In the genomic region with DNA sequence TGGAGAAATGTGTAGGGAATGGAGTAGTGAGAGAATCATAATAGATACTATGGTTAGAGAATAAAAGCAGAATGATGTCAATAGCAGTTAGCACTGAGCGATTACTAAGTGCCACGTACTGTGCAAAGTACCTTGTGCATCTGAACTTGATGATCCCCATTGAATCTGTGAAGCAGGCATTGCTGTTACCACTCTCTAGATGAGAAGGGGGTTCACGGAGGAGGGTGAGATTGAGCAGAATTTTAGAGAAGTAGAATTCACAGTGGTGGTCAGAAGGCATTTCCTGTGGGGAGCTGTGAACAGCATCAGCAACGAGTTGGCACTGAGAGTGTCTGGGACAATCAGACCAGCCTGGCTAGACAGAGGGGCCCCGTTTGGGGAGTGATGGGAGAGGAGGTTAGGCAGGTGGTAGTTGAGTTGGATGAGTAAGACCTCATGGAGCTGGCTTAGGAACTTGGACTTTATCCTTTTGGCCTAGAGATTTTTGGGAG, we compare ENCODE assay signal across 11 cellular contexts.
A peak's percentile ranks its signal among the peaks of the same experiment; 100 is the strongest.
DNase-seq lines count a peak whose midpoint lies in the region; ATAC-seq and TF ChIP-seq lines count a peak whose summit lies in the region.
"Had no signal": no experiment of that assay in that cellular context is flagged by ENCODE, and none has a peak within 500 bp of the region (broad histone marks: within the 10 kb centered on the region; RNA-seq: fewer than 3 reads in every experiment).

No MANE protein-coding gene starts in this region.

- peak; percentile 74 for ATAC-seq in GM18867 (IDR thresholded peaks at IDR 0.05; ENCODE audit: unreplicated experiment)
- ATAC-seq in HG03097 (IDR thresholded peaks at IDR 0.05; ENCODE audit: low FRiP score, unreplicated experiment), result peak; percentile 62
- ATAC-seq: WTC11 had no signal

- H3K27ac Mint-ChIP-seq in neural crest cell (ENCODE audit: unreplicated experiment), result peak overlapping the region; percentile 17
- H3K27ac Mint-ChIP-seq: WTC11 had no signal

- DNase-seq in RPMI7951 (ENCODE audit: low read depth) (peak; percentile 68), neural crest cell (ENCODE audit: low read depth, low spot score) (no peak), activated gamma-delta T cell (lab: John Stamatoyannopoulos, UW) (no peak), HCEC 1CT (no peak), NCI-H2107 treated with DMSO at 0.1 percent for 48 hours (lab: John Stamatoyannopoulos, UW; ENCODE audit: unreplicated experiment) (no peak)
- DNase-seq in activated CD4-positive, alpha-beta T cell treated with anti-CD3 and anti-CD28 coated beads for 4 hours, result no peak
- DNase-seq: mesendoderm, NCI-H2081 treated with DMSO at 0.1 percent for 48 hours had no signal

- peaks cover 35% of the 10 kb centered on the region for H3K4me1 Mint-ChIP-seq in neural crest cell
- H3K4me1 Mint-ChIP-seq: WTC11 had no signal

- no peaks in the 10 kb centered on the region for H3K36me3 Mint-ChIP-seq in neural crest cell (ENCODE audit: low read depth)
- H3K36me3 Mint-ChIP-seq: WTC11 had no signal

- TF ChIP-seq CTCF in neural crest cell (conservative IDR thresholded peaks at IDR 0.05), result no peak

- no peaks in the 10 kb centered on the region for H3K27me3 Mint-ChIP-seq in neural crest cell (ENCODE audit: low read depth)

- no peak overlapping the region for H3K4me3 Mint-ChIP-seq in neural crest cell
- H3K4me3 Mint-ChIP-seq: WTC11 had no signal

- peaks cover 5% of the 10 kb centered on the region for H3K9me3 Mint-ChIP-seq in neural crest cell
